In the genomic region with DNA sequence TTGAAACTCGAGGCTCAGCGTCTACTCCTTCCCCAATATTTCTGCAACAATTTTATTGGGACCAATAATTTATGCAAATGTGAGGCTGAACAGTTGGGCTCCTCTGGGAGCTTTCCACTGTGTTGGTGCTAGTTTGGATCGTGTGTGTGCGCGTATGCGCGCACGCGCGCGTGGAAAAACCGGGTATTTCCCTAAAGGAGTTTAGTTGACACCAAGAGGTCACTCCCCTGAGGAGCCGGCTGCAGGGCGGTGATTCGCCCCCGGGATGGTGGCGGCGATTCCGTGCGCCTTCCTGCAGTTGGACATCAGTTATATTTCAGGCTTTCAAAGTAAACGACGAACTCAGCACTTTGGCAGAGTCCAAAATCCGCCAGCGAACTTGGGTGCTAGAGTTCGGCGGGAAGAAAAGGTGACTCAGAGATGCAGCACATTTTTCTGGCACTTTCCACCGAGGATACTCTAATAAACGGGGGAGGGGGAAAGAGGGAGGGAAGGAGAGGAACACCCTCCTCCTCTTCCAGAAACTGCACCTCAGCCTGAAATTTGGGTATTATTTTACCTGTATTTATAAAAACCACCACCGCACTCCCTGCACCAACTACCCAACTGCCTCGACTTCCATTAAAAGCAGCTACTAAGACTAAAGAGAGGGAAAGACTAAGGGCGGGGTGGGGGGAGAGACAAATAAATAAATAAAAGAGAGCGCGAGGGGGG, we compare ENCODE assay signal across 1 cellular context.
A peak's percentile ranks its signal among the peaks of the same experiment; 100 is the strongest.
TF ChIP-seq lines count a peak whose summit lies in the region.

No MANE protein-coding gene starts in this region.

TF ChIP-seq in HepG2, 621 proteins besides CTCF, POLR2A, EP300 and RAD21 (continued from another document):
- peak; percentile 86; the same call in 1 of the 2 replicates for TF ChIP-seq CBX2 (IDR thresholded peaks at IDR 0.05; ENCODE audit: low read depth, low read length)
- TF ChIP-seq CBX2 (CRISPR knock-in tag; IDR thresholded peaks at IDR 0.05; ENCODE audit: low read depth), result no peak
- TF ChIP-seq, protein P1, sequence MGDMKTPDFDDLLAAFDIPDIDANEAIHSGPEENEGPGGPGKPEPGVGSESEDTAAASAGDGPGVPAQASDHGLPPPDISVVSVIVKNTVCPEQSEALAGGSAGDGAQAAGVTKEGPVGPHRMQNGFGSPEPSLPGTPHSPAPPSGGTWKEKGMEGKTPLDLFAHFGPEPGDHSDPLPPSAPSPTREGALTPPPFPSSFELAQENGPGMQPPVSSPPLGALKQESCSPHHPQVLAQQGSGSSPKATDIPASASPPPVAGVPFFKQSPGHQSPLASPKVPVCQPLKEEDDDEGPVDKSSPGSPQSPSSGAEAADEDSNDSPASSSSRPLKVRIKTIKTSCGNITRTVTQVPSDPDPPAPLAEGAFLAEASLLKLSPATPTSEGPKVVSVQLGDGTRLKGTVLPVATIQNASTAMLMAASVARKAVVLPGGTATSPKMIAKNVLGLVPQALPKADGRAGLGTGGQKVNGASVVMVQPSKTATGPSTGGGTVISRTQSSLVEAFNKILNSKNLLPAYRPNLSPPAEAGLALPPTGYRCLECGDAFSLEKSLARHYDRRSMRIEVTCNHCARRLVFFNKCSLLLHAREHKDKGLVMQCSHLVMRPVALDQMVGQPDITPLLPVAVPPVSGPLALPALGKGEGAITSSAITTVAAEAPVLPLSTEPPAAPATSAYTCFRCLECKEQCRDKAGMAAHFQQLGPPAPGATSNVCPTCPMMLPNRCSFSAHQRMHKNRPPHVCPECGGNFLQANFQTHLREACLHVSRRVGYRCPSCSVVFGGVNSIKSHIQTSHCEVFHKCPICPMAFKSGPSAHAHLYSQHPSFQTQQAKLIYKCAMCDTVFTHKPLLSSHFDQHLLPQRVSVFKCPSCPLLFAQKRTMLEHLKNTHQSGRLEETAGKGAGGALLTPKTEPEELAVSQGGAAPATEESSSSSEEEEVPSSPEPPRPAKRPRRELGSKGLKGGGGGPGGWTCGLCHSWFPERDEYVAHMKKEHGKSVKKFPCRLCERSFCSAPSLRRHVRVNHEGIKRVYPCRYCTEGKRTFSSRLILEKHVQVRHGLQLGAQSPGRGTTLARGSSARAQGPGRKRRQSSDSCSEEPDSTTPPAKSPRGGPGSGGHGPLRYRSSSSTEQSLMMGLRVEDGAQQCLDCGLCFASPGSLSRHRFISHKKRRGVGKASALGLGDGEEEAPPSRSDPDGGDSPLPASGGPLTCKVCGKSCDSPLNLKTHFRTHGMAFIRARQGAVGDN (CRISPR knock-in tag; IDR thresholded peaks at IDR 0.05), result peak; percentile 13
- TF ChIP-seq, protein P2, sequence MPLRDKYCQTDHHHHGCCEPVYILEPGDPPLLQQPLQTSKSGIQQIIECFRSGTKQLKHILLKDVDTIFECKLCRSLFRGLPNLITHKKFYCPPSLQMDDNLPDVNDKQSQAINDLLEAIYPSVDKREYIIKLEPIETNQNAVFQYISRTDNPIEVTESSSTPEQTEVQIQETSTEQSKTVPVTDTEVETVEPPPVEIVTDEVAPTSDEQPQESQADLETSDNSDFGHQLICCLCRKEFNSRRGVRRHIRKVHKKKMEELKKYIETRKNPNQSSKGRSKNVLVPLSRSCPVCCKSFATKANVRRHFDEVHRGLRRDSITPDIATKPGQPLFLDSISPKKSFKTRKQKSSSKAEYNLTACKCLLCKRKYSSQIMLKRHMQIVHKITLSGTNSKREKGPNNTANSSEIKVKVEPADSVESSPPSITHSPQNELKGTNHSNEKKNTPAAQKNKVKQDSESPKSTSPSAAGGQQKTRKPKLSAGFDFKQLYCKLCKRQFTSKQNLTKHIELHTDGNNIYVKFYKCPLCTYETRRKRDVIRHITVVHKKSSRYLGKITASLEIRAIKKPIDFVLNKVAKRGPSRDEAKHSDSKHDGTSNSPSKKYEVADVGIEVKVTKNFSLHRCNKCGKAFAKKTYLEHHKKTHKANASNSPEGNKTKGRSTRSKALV (CRISPR knock-in tag; IDR thresholded peaks at IDR 0.05), result peak; percentile 25; the same call in 1 of the 2 replicates
- TF ChIP-seq PCBP1 (IDR thresholded peaks at IDR 0.05; ENCODE audit: borderline replicate concordance, low read depth, low read length), result no peak
- no peak for TF ChIP-seq RBAK (CRISPR knock-in tag; IDR thresholded peaks at IDR 0.05)
